Comparison of ENCODE assay signal across 8 cellular contexts in the genomic region with DNA sequence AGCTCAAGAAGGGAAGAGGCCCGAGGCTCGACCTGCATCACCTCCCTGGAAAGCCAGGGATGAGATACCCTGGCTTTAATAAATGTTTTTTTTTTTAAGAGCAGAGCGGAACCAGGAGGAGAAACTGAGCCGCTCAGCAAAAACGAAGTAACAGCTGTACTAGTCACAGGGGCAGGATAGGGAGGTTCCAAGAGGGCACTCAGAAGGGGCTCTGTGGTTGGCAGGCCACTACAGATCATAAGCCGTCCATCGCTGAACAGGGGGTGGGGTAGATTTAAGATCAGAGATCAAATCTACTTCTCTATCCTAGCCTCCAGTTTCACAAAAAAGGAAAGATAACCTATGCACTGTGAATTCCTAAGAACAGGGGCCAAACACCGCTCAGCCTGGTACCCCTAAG. TPM values are rescaled to one million over a fixed set of nuclear protein-coding genes. Genes with fewer than 3 reads are reported as not detected.
A peak's percentile ranks its signal among the peaks of the same experiment; 100 is the strongest.
DNase-seq lines count a peak whose midpoint lies in the region; ATAC-seq, FAIRE-seq and TF ChIP-seq lines count a peak whose summit lies in the region.

No MANE protein-coding gene starts in this region.

- FAIRE-seq in GM12878 (lab: Jason Lieb, UNC): no peak
- no peak for FAIRE-seq in HepG2 (lab: Jason Lieb, UNC)

- ATAC-seq in GM12878 (peak; percentile 40), HepG2 (peak; percentile 50), HG03521 (IDR thresholded peaks at IDR 0.05; ENCODE audit: unreplicated experiment) (no peak)

- BruUV-seq in GM12878 (replicated peaks; lab: Mats Ljungman, UMichigan) (no TSS peak), HepG2 (replicated peaks; lab: Mats Ljungman, UMichigan) (no TSS peak)

- WGBS in GM12878 (ENCODE audit: insufficient coverage, insufficient replicate concordance, low lambda C conversion rate, missing lambda C conversion rate): 0% methylated on average over 8 of the region's 8 CpGs
- 2% methylated on average over 8 of the region's 8 CpGs for WGBS in HepG2 (ENCODE audit: low lambda C conversion rate)
- WGBS in testis, 2 donors: 3 to 5% methylated on average over 8 of the region's 8 CpGs

- CTCF ChIA-PET in BJ (lab: Yijun Ruan, JAX) (interaction anchor here (3.5 kb wide), 1 partner anchor 17 kb away, joined by 13 read pairs; no protein-coding TSS in a partner anchor), GM12878 (lab: Yijun Ruan, JAX) (interaction anchor here (0.6 to 1.1 kb wide), 4 partner anchors 17 to 386 kb away, joined by 3 to 5 read pairs (median 4); no protein-coding TSS in a partner anchor), HepG2 (lab: Yijun Ruan, JAX; ENCODE audit: low intra/inter-chr PET ratio, low total read pairs) (no interaction called here)

- H3K79me2 ChIP-seq in GM12878 (ENCODE audit: control insufficient read depth, insufficient read depth, low read length) (peaks cover 34% of the 10 kb centered on the region), HepG2 (ENCODE audit: insufficient read depth, low read length) (peaks cover 19% of the 10 kb centered on the region)

- no peak overlapping the region for H2AFZ ChIP-seq in GM12878 (ENCODE audit: control insufficient read depth, low read depth, low read length)
- H2AFZ ChIP-seq in HepG2 (ENCODE audit: low read length): no peak overlapping the region

- peaks cover 14% of the 10 kb centered on the region for H3K36me3 ChIP-seq in BJ (ENCODE audit: control insufficient read depth, insufficient read depth, low read length)
- peaks cover 42% of the 10 kb centered on the region for H3K36me3 ChIP-seq in KOPT-K1 (ENCODE audit: insufficient read depth, low read length)
- H3K36me3 ChIP-seq in GM12878 (ENCODE audit: control insufficient read depth in 2 of 2, insufficient read depth in 2 of 2, low read length in 1 of 2): peaks cover 18 to 33% of the 10 kb centered on the region in 2 experiments
- H3K36me3 ChIP-seq in HepG2 (replicated peaks in 1 of 2; ENCODE audit: control insufficient read depth in 1 of 2, insufficient read depth in 2 of 2, low read length in 2 of 2): peaks cover 10 to 35% of the 10 kb centered on the region in 2 experiments
- H3K36me3 ChIP-seq in testis (ENCODE audit: low read depth, missing control alignments): no peaks in the 10 kb centered on the region

- no peaks in the 10 kb centered on the region for H3K9me3 ChIP-seq in KOPT-K1 (ENCODE audit: insufficient read depth, low read length, poor library complexity, severe bottlenecking)
- no peaks in the 10 kb centered on the region; the same call in 2 of the 3 replicates for H3K9me3 ChIP-seq in GM12878 (replicated peaks; ENCODE audit: control insufficient read depth, insufficient read depth, low read length)
- no peaks in the 10 kb centered on the region for H3K9me3 ChIP-seq in HepG2 (ENCODE audit: low read length)
- no peaks in the 10 kb centered on the region for H3K9me3 ChIP-seq in testis

- TF ChIP-seq POLR2A in GM12878 (IDR thresholded peaks at IDR 0.05; ENCODE audit: low read depth, low read length) (no peak), HepG2 (IDR thresholded peaks at IDR 0.05; ENCODE audit: insufficient read depth in 1 of 2, low read depth in 2 of 2, low read length in 2 of 2) (no peak), testis (IDR thresholded peaks at IDR 0.05) (no peak)

- RAD21 ChIA-PET in GM12878 (lab: Charles Lee; ENCODE audit: unreplicated experiment): no interaction called here

- TF ChIP-seq EP300 in GM12878 (IDR thresholded peaks at IDR 0.05; ENCODE audit: borderline replicate concordance in 1 of 2, control insufficient read depth in 1 of 2, low read depth in 2 of 2, low read length in 2 of 2): no peak
- TF ChIP-seq EP300 in HepG2 (IDR thresholded peaks at IDR 0.05; ENCODE audit: low read depth in 2 of 2, low read length in 2 of 2): no peak
- no peak for TF ChIP-seq EP300 in HepG2 (CRISPR knock-in tag; IDR thresholded peaks at IDR 0.05; ENCODE audit: borderline replicate concordance)

- DNase-seq in BJ (ENCODE audit: low read depth): no peak
- DNase-seq in GM12878 (ENCODE audit: low read depth, low spot score): no peak
- DNase-seq in HepG2 (ENCODE audit: low spot score): no peak
- DNase-seq in testis: no peak
- DNase-seq in A172 (ENCODE audit: low spot score): no peak
- DNase-seq in GF-D8 (lab: John Stamatoyannopoulos, UW): no peak

- H3K4me1 ChIP-seq in GM12878 (ENCODE audit: control insufficient read depth, insufficient read depth, low read length) (no peaks in the 10 kb centered on the region; the same call in 1 of the 2 replicates), HepG2 (ENCODE audit: insufficient read depth, low read length) (peaks cover 30% of the 10 kb centered on the region), testis (peaks cover 24% of the 10 kb centered on the region)

- peak overlapping the region; percentile 80 for H3K4me3 ChIP-seq in BJ (ENCODE audit: low read depth, low read length)
- H3K4me3 ChIP-seq in GM12878: peak overlapping the region; percentile 84
- peak overlapping the region; percentile 87 to 88 (median 88) for H3K4me3 ChIP-seq in HepG2 (replicated peaks in 1 of 3; ENCODE audit: insufficient read depth in 1 of 3, low read depth in 2 of 3, low read length in 3 of 3)
- H3K4me3 ChIP-seq in testis: peak overlapping the region; percentile 66 to 84

- SMC1A ChIA-PET in GM12878 (lab: Charles Lee; ENCODE audit: uncharacterized antibody, unreplicated experiment): interaction anchor here (1.3 to 1.4 kb wide), 2 partner anchors 17 to 21 kb away, joined by 3 to 4 read pairs; no protein-coding TSS in a partner anchor

- intact Hi-C loops in GM12878 (cut with micrococcal nuclease; ENCODE audit: unreplicated experiment): loop anchor here (5.0 kb wide), 1 partner anchor 334 kb away; a partner anchor contains a TSS
- intact Hi-C loops in HepG2 (cut with micrococcal nuclease; ENCODE audit: unreplicated experiment): no loop called here
- intact Hi-C loops in testis (cut with DNase I; ENCODE audit: low total_unique reads): no loop called here

- peak overlapping the region; percentile 76 for H3K27ac ChIP-seq in KOPT-K1 (ENCODE audit: low read depth, low read length, poor library complexity, severe bottlenecking)
- peak overlapping the region; percentile 95 for H3K27ac ChIP-seq in GM12878 (ENCODE audit: control insufficient read depth, insufficient read depth)
- peak overlapping the region; percentile 97 for H3K27ac ChIP-seq in HepG2 (ENCODE audit: extremely low read length, insufficient read depth, low read length)
- peak overlapping the region; percentile 85 to 86 for H3K27ac ChIP-seq in testis

- TF ChIP-seq CTCF in BJ (IDR thresholded peaks at IDR 0.05; ENCODE audit: insufficient read depth, low read depth, low read length) (no peak), GM12878 (IDR thresholded peaks at IDR 0.05 in 2 of 3, conservative IDR thresholded peaks at IDR 0.05 in 1 of 3; ENCODE audit: control insufficient read depth in 2 of 3, extremely low read depth in 1 of 3, insufficient read depth in 1 of 3, low read depth in 3 of 3, low read length in 3 of 3) (no peak), HepG2 (CRISPR knock-in tag; IDR thresholded peaks at IDR 0.05) (no peak), testis (IDR thresholded peaks at IDR 0.05) (no peak)

- H3K4me2 ChIP-seq in GM12878 (ENCODE audit: control insufficient read depth, insufficient read depth) (peak overlapping the region; percentile 79), HepG2 (ENCODE audit: low read depth, low read length) (peak overlapping the region; percentile 77)

- no peaks in the 10 kb centered on the region; the same call in 1 of the 2 replicates for H4K20me1 ChIP-seq in GM12878 (ENCODE audit: control insufficient read depth, insufficient read depth)
- H4K20me1 ChIP-seq in HepG2 (ENCODE audit: insufficient read depth, low read length): no peaks in the 10 kb centered on the region

- H3K27me3 ChIP-seq in BJ (ENCODE audit: control insufficient read depth, insufficient read depth, low read length) (no peaks in the 10 kb centered on the region), GM12878 (replicated peaks in 1 of 2; ENCODE audit: control insufficient read depth in 2 of 2, insufficient read depth in 2 of 2, low read length in 1 of 2) (no peaks in the 10 kb centered on the region), HepG2 (ENCODE audit: control insufficient read depth in 1 of 2, insufficient read depth in 2 of 2, low read length in 2 of 2) (no peaks in the 10 kb centered on the region; a peak in 2 of 5 replicates), testis (no peaks in the 10 kb centered on the region)

- TF ChIP-seq RAD21 in GM12878 (IDR thresholded peaks at IDR 0.05; ENCODE audit: insufficient read depth, low read depth, low read length): no peak
- no peak for TF ChIP-seq RAD21 in HepG2 (CRISPR knock-in tag; IDR thresholded peaks at IDR 0.05)

- POLR2A ChIA-PET in BJ (lab: Charles Lee) (interaction anchor here (0.6 kb wide), 1 partner anchor 58 kb away, joined by 3 read pairs; no protein-coding TSS in a partner anchor), GM12878 (lab: Charles Lee) (interaction anchor here (0.6 to 1.3 kb wide), 6 partner anchors 17 to 594 kb away, joined by 3 to 9 read pairs (median 4); a partner anchor contains a TSS), HepG2 (lab: Yijun Ruan, JAX) (interaction anchor here (1.7 to 2.4 kb wide), 2 partner anchors 16 to 21 kb away, joined by 18 to 21 read pairs; a partner anchor contains a TSS)

- in situ Hi-C loops in GM12878 (cut with MboI): no loop called here
- in situ Hi-C loops in HepG2 (cut with HindIII; ENCODE audit: extremely low pct_ligation_motif_present, low pct_unique_long_range_greater_than_20kb): no loop called here

- H3K9ac ChIP-seq in GM12878 (ENCODE audit: control insufficient read depth, insufficient read depth, low read length) (peak overlapping the region; percentile 97), HepG2 (ENCODE audit: insufficient read depth, low read depth, low read length) (peak overlapping the region; percentile 90)

RNA-seq across cellular contexts. Expression of a gene that starts 0.6 kb away (rescaled TPM):
- polyA plus RNA-seq in BJ (2011; rRNA removed) (420 and 505 TPM in 2 replicates), GM12878 (2011; rRNA removed) (460 and 558 TPM in 2 replicates), GM12878 (2014; fragmentation: Illumina TruSeq; extraction: Trizol) (488 and 502 TPM in 2 replicates), GM12878 (2014; fragmentation: Nextera tagmentation; extraction: Ambion mirVana) (100 to 1,000 TPM; 249 to 445 TPM), GM12878 (2014; rRNA removed) (428 and 440 TPM in 2 replicates), GM12878 (2016; fragmentation: Nextera tagmentation; extraction: Ambion mirVana) (100 to 1,000 TPM; 240 to 243 TPM), HepG2 (2011; rRNA removed) (229 and 274 TPM in 2 replicates), testis (ENCODE audit: insufficient read depth, low read depth, low replicate concordance) (176 TPM)
- polyA minus RNA-seq in BJ (2011; rRNA and poly(A)+ RNA removed): 212 and 368 TPM in 2 replicates
- total RNA-seq in GM12878 (2013; cell fraction: nucleolus; rRNA removed): 247 and 275 TPM in 2 replicates
- total RNA-seq in GM12878 (2014; rRNA removed) (417 and 438 TPM in 2 replicates), GM12878 (2014; rRNA removed; fragmentation: Illumina TruSeq; extraction: Trizol) (424 and 435 TPM in 2 replicates), GM12878 (2021) (278 and 300 TPM in 2 replicates), HepG2 (2016; rRNA removed; fragmentation: Illumina TruSeq; extraction: Trizol) (118 and 127 TPM in 2 replicates), testis (100 to 1,000 TPM; 150 to 163 TPM)
- polyA plus RNA-seq in GM12878 (2011; ENCODE audit: low read depth): 281 TPM
- polyA plus RNA-seq in GM12878 (2011; cell fraction: cytosol; rRNA removed): 608 and 749 TPM in 2 replicates
- 437 and 497 TPM in 2 replicates for polyA plus RNA-seq in GM12878 (2011; cell fraction: nucleus; rRNA removed)
- polyA plus RNA-seq in GM12878 (2012): 340 and 341 TPM in 2 replicates
- polyA minus RNA-seq in GM12878 (2011; rRNA and poly(A)+ RNA removed): 813 and 847 TPM in 2 replicates
- polyA minus RNA-seq in GM12878 (2011; cell fraction: cytosol; rRNA and poly(A)+ RNA removed): 198 and 219 TPM in 2 replicates
- polyA minus RNA-seq in GM12878 (2011; cell fraction: nucleus; rRNA and poly(A)+ RNA removed): 136 and 196 TPM in 2 replicates
- 41.6 and 58.8 TPM in 2 replicates for total RNA-seq in HepG2 (2016; cell fraction: cytosol; rRNA removed; fragmentation: Illumina TruSeq; extraction: Trizol; ENCODE audit: low read depth)
- total RNA-seq in HepG2 (2016; cell fraction: insoluble cytoplasmic fraction; rRNA removed; fragmentation: Illumina TruSeq; extraction: Trizol): 113 and 131 TPM in 2 replicates
- total RNA-seq in HepG2 (2016; cell fraction: membrane; rRNA removed; fragmentation: Illumina TruSeq; extraction: Trizol): 61.2 and 67.3 TPM in 2 replicates
- total RNA-seq in HepG2 (2016; cell fraction: nucleus; rRNA removed; fragmentation: Illumina TruSeq; extraction: Trizol): 80.3 and 81.1 TPM in 2 replicates
- polyA plus RNA-seq in HepG2 (2011; cell fraction: cytosol; rRNA removed): 299 and 371 TPM in 2 replicates
- 186 and 204 TPM in 2 replicates for polyA plus RNA-seq in HepG2 (2011; cell fraction: nucleus; rRNA removed)
- polyA plus RNA-seq in HepG2 (2012): 111 and 140 TPM in 2 replicates
- 33.0 and 38.8 TPM in 2 replicates for polyA plus RNA-seq in HepG2 (2016; cell fraction: cytosol; fragmentation: Illumina TruSeq; extraction: Trizol; ENCODE audit: low read depth)
- 129 and 130 TPM in 2 replicates for polyA plus RNA-seq in HepG2 (2016; cell fraction: insoluble cytoplasmic fraction; fragmentation: Illumina TruSeq; extraction: Trizol; ENCODE audit: low read depth)
- 46.4 and 61.7 TPM in 2 replicates for polyA plus RNA-seq in HepG2 (2016; cell fraction: membrane; fragmentation: Illumina TruSeq; extraction: Trizol; ENCODE audit: low read depth)
- polyA plus RNA-seq in HepG2 (2016; cell fraction: nucleus; fragmentation: Illumina TruSeq; extraction: Trizol; ENCODE audit: insufficient read depth, low read depth): 111 and 119 TPM in 2 replicates
- polyA minus RNA-seq in HepG2 (2011; rRNA and poly(A)+ RNA removed; ENCODE audit: low replicate concordance): 311 and 338 TPM in 2 replicates
- 142 and 149 TPM in 2 replicates for polyA minus RNA-seq in HepG2 (2011; cell fraction: cytosol; rRNA and poly(A)+ RNA removed)
- polyA minus RNA-seq in HepG2 (2011; cell fraction: nucleus; rRNA and poly(A)+ RNA removed): 124 and 145 TPM in 2 replicates
- total RNA-seq in A172 (2014; rRNA removed; shearing (Covaris generic)): 249 and 285 TPM in 2 replicates

RNA-seq across cellular contexts. Expression of a gene that starts 21.5 kb away (rescaled TPM):
- polyA plus RNA-seq in BJ (2011; rRNA removed) (1.6 and 3.2 TPM in 2 replicates), GM12878 (2011; rRNA removed) (1.1 and 1.8 TPM in 2 replicates), GM12878 (2014; fragmentation: Illumina TruSeq; extraction: Trizol) (9.6 and 9.8 TPM in 2 replicates), GM12878 (2014; fragmentation: Nextera tagmentation; extraction: Ambion mirVana) (1 to 10 TPM; 3.5 to 3.9 TPM), GM12878 (2014; rRNA removed) (7.9 and 8.4 TPM in 2 replicates), GM12878 (2016; fragmentation: Nextera tagmentation; extraction: Ambion mirVana) (10 to 100 TPM; 20.1 to 24.0 TPM), HepG2 (2011; rRNA removed) (8.6 and 9.3 TPM in 2 replicates), testis (ENCODE audit: insufficient read depth, low read depth, low replicate concordance) (17.7 TPM)
- polyA minus RNA-seq in BJ (2011; rRNA and poly(A)+ RNA removed): 2.7 and 3.0 TPM in 2 replicates
- total RNA-seq in GM12878 (2013; cell fraction: nucleolus; rRNA removed): 13.5 and 15.1 TPM in 2 replicates
- total RNA-seq in GM12878 (2014; rRNA removed) (5.1 and 7.3 TPM in 2 replicates), GM12878 (2014; rRNA removed; fragmentation: Illumina TruSeq; extraction: Trizol) (3.7 TPM in 2 replicates), GM12878 (2021) (25.5 and 28.8 TPM in 2 replicates), HepG2 (2016; rRNA removed; fragmentation: Illumina TruSeq; extraction: Trizol) (20.8 and 28.1 TPM in 2 replicates), testis (10 to 100 TPM; 23.8 to 34.6 TPM)
- polyA plus RNA-seq in GM12878 (2011; ENCODE audit: low read depth): 3.3 TPM
- polyA plus RNA-seq in GM12878 (2011; cell fraction: cytosol; rRNA removed): 2.2 and 3.1 TPM in 2 replicates
- polyA plus RNA-seq in GM12878 (2011; cell fraction: nucleus; rRNA removed): 4.3 and 4.7 TPM in 2 replicates
- 5.4 TPM in 2 replicates for polyA plus RNA-seq in GM12878 (2012)
- 2.6 and 3.9 TPM in 2 replicates for polyA minus RNA-seq in GM12878 (2011; rRNA and poly(A)+ RNA removed)
- polyA minus RNA-seq in GM12878 (2011; cell fraction: cytosol; rRNA and poly(A)+ RNA removed): 3.0 and 3.9 TPM in 2 replicates
- 2.2 and 3.6 TPM in 2 replicates for polyA minus RNA-seq in GM12878 (2011; cell fraction: nucleus; rRNA and poly(A)+ RNA removed)
- 7.3 and 8.2 TPM in 2 replicates for total RNA-seq in HepG2 (2016; cell fraction: cytosol; rRNA removed; fragmentation: Illumina TruSeq; extraction: Trizol; ENCODE audit: low read depth)
- total RNA-seq in HepG2 (2016; cell fraction: insoluble cytoplasmic fraction; rRNA removed; fragmentation: Illumina TruSeq; extraction: Trizol): 20.3 and 27.3 TPM in 2 replicates
- total RNA-seq in HepG2 (2016; cell fraction: membrane; rRNA removed; fragmentation: Illumina TruSeq; extraction: Trizol): 21.0 and 23.1 TPM in 2 replicates
- total RNA-seq in HepG2 (2016; cell fraction: nucleus; rRNA removed; fragmentation: Illumina TruSeq; extraction: Trizol): 36.0 and 41.8 TPM in 2 replicates
- polyA plus RNA-seq in HepG2 (2011; cell fraction: cytosol; rRNA removed): 6.1 and 7.7 TPM in 2 replicates
- 13.7 and 15.2 TPM in 2 replicates for polyA plus RNA-seq in HepG2 (2011; cell fraction: nucleus; rRNA removed)
- 14.0 and 17.1 TPM in 2 replicates for polyA plus RNA-seq in HepG2 (2012)
- 4.4 and 4.5 TPM in 2 replicates for polyA plus RNA-seq in HepG2 (2016; cell fraction: cytosol; fragmentation: Illumina TruSeq; extraction: Trizol; ENCODE audit: low read depth)
- polyA plus RNA-seq in HepG2 (2016; cell fraction: insoluble cytoplasmic fraction; fragmentation: Illumina TruSeq; extraction: Trizol; ENCODE audit: low read depth): 24.5 and 29.9 TPM in 2 replicates
- polyA plus RNA-seq in HepG2 (2016; cell fraction: membrane; fragmentation: Illumina TruSeq; extraction: Trizol; ENCODE audit: low read depth): 14.7 and 14.9 TPM in 2 replicates
- polyA plus RNA-seq in HepG2 (2016; cell fraction: nucleus; fragmentation: Illumina TruSeq; extraction: Trizol; ENCODE audit: insufficient read depth, low read depth): 46.8 and 52.4 TPM in 2 replicates
- 15.6 and 23.7 TPM in 2 replicates for polyA minus RNA-seq in HepG2 (2011; rRNA and poly(A)+ RNA removed; ENCODE audit: low replicate concordance)
- polyA minus RNA-seq in HepG2 (2011; cell fraction: cytosol; rRNA and poly(A)+ RNA removed): 11.4 and 13.1 TPM in 2 replicates
- polyA minus RNA-seq in HepG2 (2011; cell fraction: nucleus; rRNA and poly(A)+ RNA removed): 8.6 and 10.9 TPM in 2 replicates
- total RNA-seq in A172 (2014; rRNA removed; shearing (Covaris generic)): 17.6 and 18.4 TPM in 2 replicates

RNA-seq across cellular contexts. Expression of a gene that starts 46.9 kb away (rescaled TPM):
- polyA plus RNA-seq in BJ (2011; rRNA removed) (139 and 192 TPM in 2 replicates), GM12878 (2011; rRNA removed) (176 and 233 TPM in 2 replicates), GM12878 (2014; fragmentation: Illumina TruSeq; extraction: Trizol) (101 and 102 TPM in 2 replicates), GM12878 (2014; fragmentation: Nextera tagmentation; extraction: Ambion mirVana) (100 to 1,000 TPM; 330 to 350 TPM), GM12878 (2014; rRNA removed) (144 and 180 TPM in 2 replicates), GM12878 (2016; fragmentation: Nextera tagmentation; extraction: Ambion mirVana) (100 to 1,000 TPM; 221 to 285 TPM), HepG2 (2011; rRNA removed) (109 and 110 TPM in 2 replicates), testis (ENCODE audit: insufficient read depth, low read depth, low replicate concordance) (95.6 TPM)
- 37.2 and 72.0 TPM in 2 replicates for polyA minus RNA-seq in BJ (2011; rRNA and poly(A)+ RNA removed)
- total RNA-seq in GM12878 (2013; cell fraction: nucleolus; rRNA removed): 7.3 and 8.2 TPM in 2 replicates
- total RNA-seq in GM12878 (2014; rRNA removed) (81.6 and 96.5 TPM in 2 replicates), GM12878 (2014; rRNA removed; fragmentation: Illumina TruSeq; extraction: Trizol) (70.2 and 70.4 TPM in 2 replicates), GM12878 (2021) (119 and 126 TPM in 2 replicates), HepG2 (2016; rRNA removed; fragmentation: Illumina TruSeq; extraction: Trizol) (41.4 and 61.4 TPM in 2 replicates), testis (100 to 1,000 TPM in 1 of 2 donors, 10 to 100 TPM in 1; 92.4 to 141 TPM)
- 46.7 TPM for polyA plus RNA-seq in GM12878 (2011; ENCODE audit: low read depth)
- 244 and 280 TPM in 2 replicates for polyA plus RNA-seq in GM12878 (2011; cell fraction: cytosol; rRNA removed)
- 135 and 140 TPM in 2 replicates for polyA plus RNA-seq in GM12878 (2011; cell fraction: nucleus; rRNA removed)
- 139 and 155 TPM in 2 replicates for polyA plus RNA-seq in GM12878 (2012)
- polyA minus RNA-seq in GM12878 (2011; rRNA and poly(A)+ RNA removed): 180 and 183 TPM in 2 replicates
- polyA minus RNA-seq in GM12878 (2011; cell fraction: cytosol; rRNA and poly(A)+ RNA removed): 34.3 and 55.5 TPM in 2 replicates
- 20.3 and 27.4 TPM in 2 replicates for polyA minus RNA-seq in GM12878 (2011; cell fraction: nucleus; rRNA and poly(A)+ RNA removed)
- 25.1 and 26.3 TPM in 2 replicates for total RNA-seq in HepG2 (2016; cell fraction: cytosol; rRNA removed; fragmentation: Illumina TruSeq; extraction: Trizol; ENCODE audit: low read depth)
- 43.5 and 58.4 TPM in 2 replicates for total RNA-seq in HepG2 (2016; cell fraction: insoluble cytoplasmic fraction; rRNA removed; fragmentation: Illumina TruSeq; extraction: Trizol)
- 41.6 and 41.7 TPM in 2 replicates for total RNA-seq in HepG2 (2016; cell fraction: membrane; rRNA removed; fragmentation: Illumina TruSeq; extraction: Trizol)
- total RNA-seq in HepG2 (2016; cell fraction: nucleus; rRNA removed; fragmentation: Illumina TruSeq; extraction: Trizol): 22.3 and 24.9 TPM in 2 replicates
- polyA plus RNA-seq in HepG2 (2011; cell fraction: cytosol; rRNA removed): 154 and 163 TPM in 2 replicates
- 73.0 and 74.6 TPM in 2 replicates for polyA plus RNA-seq in HepG2 (2011; cell fraction: nucleus; rRNA removed)
- 58.3 and 59.9 TPM in 2 replicates for polyA plus RNA-seq in HepG2 (2012)
- 60.8 and 72.4 TPM in 2 replicates for polyA plus RNA-seq in HepG2 (2016; cell fraction: cytosol; fragmentation: Illumina TruSeq; extraction: Trizol; ENCODE audit: low read depth)
- polyA plus RNA-seq in HepG2 (2016; cell fraction: insoluble cytoplasmic fraction; fragmentation: Illumina TruSeq; extraction: Trizol; ENCODE audit: low read depth): 152 and 166 TPM in 2 replicates
- polyA plus RNA-seq in HepG2 (2016; cell fraction: membrane; fragmentation: Illumina TruSeq; extraction: Trizol; ENCODE audit: low read depth): 76.6 and 79.8 TPM in 2 replicates
- 71.7 and 73.1 TPM in 2 replicates for polyA plus RNA-seq in HepG2 (2016; cell fraction: nucleus; fragmentation: Illumina TruSeq; extraction: Trizol; ENCODE audit: insufficient read depth, low read depth)
- polyA minus RNA-seq in HepG2 (2011; rRNA and poly(A)+ RNA removed; ENCODE audit: low replicate concordance): 73.8 and 91.5 TPM in 2 replicates
- 34.7 and 35.7 TPM in 2 replicates for polyA minus RNA-seq in HepG2 (2011; cell fraction: cytosol; rRNA and poly(A)+ RNA removed)
- 19.7 and 25.7 TPM in 2 replicates for polyA minus RNA-seq in HepG2 (2011; cell fraction: nucleus; rRNA and poly(A)+ RNA removed)
- total RNA-seq in A172 (2014; rRNA removed; shearing (Covaris generic)): 9.9 and 24.2 TPM in 2 replicates
